ENCODE assay signal across 12 cellular contexts in the genomic region with DNA sequence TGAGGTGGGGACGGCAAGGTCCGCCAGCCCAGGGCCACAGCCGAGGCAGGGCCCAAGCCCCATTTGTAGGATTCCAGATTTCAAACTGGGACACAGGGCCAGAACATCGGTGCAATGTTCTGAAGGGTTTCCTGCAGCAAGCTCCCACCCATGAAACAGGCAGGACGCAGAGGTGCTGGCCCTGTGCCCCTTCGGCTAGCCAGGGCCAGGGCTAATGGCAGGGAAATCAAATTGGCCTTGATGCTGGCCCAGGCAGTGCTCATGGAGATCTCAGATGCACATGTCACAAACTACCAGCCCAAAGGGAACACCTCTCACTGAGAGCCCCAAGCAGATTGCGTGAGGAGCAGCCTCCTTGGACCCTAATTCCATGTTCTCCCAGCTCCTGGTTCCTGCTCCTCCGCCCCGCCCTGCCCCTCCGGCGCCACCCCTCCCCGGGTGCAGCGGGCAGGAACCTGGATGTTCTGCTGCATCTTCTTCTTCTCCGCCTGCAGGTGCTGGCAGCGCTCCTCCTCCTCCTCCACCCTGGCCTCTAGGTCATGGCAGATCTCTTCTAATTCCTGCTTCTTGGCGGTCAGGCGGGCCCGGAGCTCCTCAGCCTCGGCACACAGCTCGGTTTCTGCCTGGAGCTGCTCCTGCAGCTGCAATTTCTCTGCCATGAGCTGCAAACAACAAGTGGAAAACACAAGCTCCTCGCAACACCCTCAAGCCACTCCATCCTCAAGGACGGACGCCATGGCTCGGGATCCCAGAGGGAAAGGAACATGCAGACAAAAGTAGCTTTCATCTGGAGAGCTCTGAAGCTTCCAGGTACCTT. TPM values are rescaled to one million over a fixed set of nuclear protein-coding genes. Genes with fewer than 3 reads are reported as not detected.
DNase-seq lines count a peak whose midpoint lies in the region; ATAC-seq and TF ChIP-seq lines count a peak whose summit lies in the region.
"Had no signal": no experiment of that assay in that cellular context is flagged by ENCODE, and none has a peak within 500 bp of the region (broad histone marks: within the 10 kb centered on the region; RNA-seq: fewer than 3 reads in every experiment).

No MANE protein-coding gene starts in this region.

- H3K4me2 ChIP-seq in GM23338 (no peak overlapping the region), smooth muscle cell (no peak overlapping the region)

- no peaks in the 10 kb centered on the region for H3K27me3 ChIP-seq in CD4-positive, CD25-positive, alpha-beta regulatory T cell (ENCODE audit: control insufficient read depth, insufficient read depth, low read length)
- H3K27me3 ChIP-seq in GM23338 (ENCODE audit: insufficient read depth) = no peaks in the 10 kb centered on the region
- no peaks in the 10 kb centered on the region for H3K27me3 ChIP-seq in smooth muscle cell (ENCODE audit: low read depth)
- H3K27me3 ChIP-seq: upper lobe of left lung had no signal

- peaks cover 0 to 3% (median 0%) of the 10 kb centered on the region in 7 donors for H3K9me3 Mint-ChIP-seq in CD4-positive, CD25-positive, alpha-beta regulatory T cell
- H3K9me3 Mint-ChIP-seq in GM23338 = no peaks in the 10 kb centered on the region
- no peaks in the 10 kb centered on the region for H3K9me3 Mint-ChIP-seq in MCF 10A (ENCODE audit: unreplicated experiment)
- H3K9me3 Mint-ChIP-seq: CD14-positive monocyte had no signal

- H4K20me1 ChIP-seq in GM23338 (replicated peaks; ENCODE audit: insufficient read depth) = peaks cover 11% of the 10 kb centered on the region
- peaks cover 96% of the 10 kb centered on the region for H4K20me1 ChIP-seq in smooth muscle cell (ENCODE audit: low read depth)

- ATAC-seq in CD4-positive, CD25-positive, alpha-beta regulatory T cell (ENCODE audit: low read depth in 2 of 2) = no peak
- ATAC-seq in GM23338 = no peak

- H3K4me3 Mint-ChIP-seq in CD4-positive, CD25-positive, alpha-beta regulatory T cell = peak overlapping the region in 1 of 4 donors; percentile 65
- H3K4me3 Mint-ChIP-seq in GM23338 (no peak overlapping the region), MCF 10A (ENCODE audit: unreplicated experiment) (no peak overlapping the region)
- H3K4me3 Mint-ChIP-seq: CD14-positive monocyte had no signal

- TF ChIP-seq CTCF in GM23338 (conservative IDR thresholded peaks at IDR 0.05; ENCODE audit: low read depth in 2 of 2) (no peak), MCF 10A (IDR thresholded peaks at IDR 0.05; ENCODE audit: unreplicated experiment) (no peak), smooth muscle cell (IDR thresholded peaks at IDR 0.05; ENCODE audit: borderline replicate concordance, insufficient read depth, poor library complexity, severe bottlenecking) (no peak)

- H3K4me1 ChIP-seq in CD4-positive, CD25-positive, alpha-beta regulatory T cell (ENCODE audit: control insufficient read depth, insufficient read depth, low read length, poor library complexity, severe bottlenecking) = no peaks in the 10 kb centered on the region
- H3K4me1 ChIP-seq in GM23338 (ENCODE audit: insufficient read depth) (no peaks in the 10 kb centered on the region), smooth muscle cell (ENCODE audit: low read depth) (no peaks in the 10 kb centered on the region)
- H3K4me1 ChIP-seq: parathyroid adenoma had no signal

- H3K36me3 Mint-ChIP-seq in CD4-positive, CD25-positive, alpha-beta regulatory T cell = peaks cover 44% of the 10 kb centered on the region
- H3K36me3 Mint-ChIP-seq in GM23338 (ENCODE audit: low read depth) = peaks cover 95% of the 10 kb centered on the region
- peaks cover 96% of the 10 kb centered on the region for H3K36me3 Mint-ChIP-seq in MCF 10A (ENCODE audit: insufficient read depth, unreplicated experiment)

- H2AFZ ChIP-seq in GM23338 (no peak overlapping the region), smooth muscle cell (ENCODE audit: low read depth) (no peak overlapping the region)
- H2AFZ ChIP-seq: GM23248, parathyroid adenoma had no signal

- no peak overlapping the region for H3K9ac ChIP-seq in smooth muscle cell (ENCODE audit: low read depth)
- H3K9ac ChIP-seq: GM23248, parathyroid adenoma had no signal

- WGBS in smooth muscle cell (ENCODE audit: low lambda C conversion rate) = 98% methylated on average over 24 of the region's 24 CpGs

- H3K79me2 ChIP-seq in GM23338 (replicated peaks; ENCODE audit: insufficient read depth) = peaks cover 3% of the 10 kb centered on the region; the same call in 1 of the 2 replicates
- H3K79me2 ChIP-seq in smooth muscle cell (ENCODE audit: low read depth) = peaks cover 56% of the 10 kb centered on the region

- TSS peak; percentile 21 for BruUV-seq in MCF 10A (replicated peaks; lab: Mats Ljungman, UMichigan)

- no peaks in the 10 kb centered on the region for H3K27me3 Mint-ChIP-seq in CD4-positive, CD25-positive, alpha-beta regulatory T cell
- peaks cover 9% of the 10 kb centered on the region for H3K27me3 Mint-ChIP-seq in GM23338 (ENCODE audit: insufficient read depth, low read depth, poor library complexity)
- H3K27me3 Mint-ChIP-seq in MCF 10A (ENCODE audit: insufficient read depth, unreplicated experiment) = no peaks in the 10 kb centered on the region

- no peak overlapping the region for H3K4me3 ChIP-seq in CD4-positive, CD25-positive, alpha-beta regulatory T cell (ENCODE audit: low read depth, low read length)
- no peak overlapping the region for H3K4me3 ChIP-seq in GM23338
- no peak overlapping the region for H3K4me3 ChIP-seq in smooth muscle cell
- H3K4me3 ChIP-seq: GM23248, upper lobe of left lung had no signal

- intact Hi-C loops in MCF 10A (cut with micrococcal nuclease) = loop anchor here (1.0 kb wide), 2 partner anchors 86 to 170 kb away; no protein-coding TSS in a partner anchor

- H3F3A ChIP-seq in GM23338 (replicated peaks; ENCODE audit: low read depth) = peaks cover 13% of the 10 kb centered on the region; the same call in 1 of the 2 replicates
- H3F3A ChIP-seq in smooth muscle cell (ENCODE audit: low read depth) = peaks cover 57% of the 10 kb centered on the region

- no peaks in the 10 kb centered on the region for H3K9me2 ChIP-seq in GM23338 (ENCODE audit: insufficient read depth)

- CTCF ChIA-PET in MCF 10A (lab: Yijun Ruan, JAX) = interaction anchor here (0.5 to 11.4 kb wide), 43 partner anchors 8 to 980 kb away, joined by 3 to 180 read pairs (median 4); partner anchors contain the start of genes FOXRED2 and MYH9

- no peak for DNase-seq in CD4-positive, CD25-positive, alpha-beta regulatory T cell
- no peak for DNase-seq in GM23338 (ENCODE audit: low spot score)
- no peak for DNase-seq in MCF 10A (ENCODE audit: unreplicated experiment)
- no peak for DNase-seq in smooth muscle cell (lab: John Stamatoyannopoulos, UW; ENCODE audit: unreplicated experiment)
- DNase-seq in GM19238 (ENCODE audit: insufficient read length, low spot score) = no peak
- no peak for DNase-seq in cerebellar nuclear complex (lab: John Stamatoyannopoulos, UW)
- DNase-seq in NCI-H1417 (lab: John Stamatoyannopoulos, UW) = no peak
- DNase-seq: GF-D8 had no signal

- H3K9me3 ChIP-seq in CD4-positive, CD25-positive, alpha-beta regulatory T cell (ENCODE audit: control insufficient read depth in 2 of 2, low read length in 2 of 2) = no peaks in the 10 kb centered on the region
- H3K9me3 ChIP-seq in smooth muscle cell (replicated peaks; ENCODE audit: low read depth) = no peaks in the 10 kb centered on the region
- H3K9me3 ChIP-seq: upper lobe of left lung had no signal

- peaks cover 99% of the 10 kb centered on the region for H3K36me3 ChIP-seq in CD4-positive, CD25-positive, alpha-beta regulatory T cell (ENCODE audit: control insufficient read depth, insufficient read depth, low read length)
- H3K36me3 ChIP-seq in GM23338 (ENCODE audit: insufficient read depth) (peaks cover 64% of the 10 kb centered on the region), smooth muscle cell (ENCODE audit: low read depth) (peaks cover 24% of the 10 kb centered on the region)

- POLR2A ChIA-PET in MCF 10A (lab: Yijun Ruan, JAX) = interaction anchor here (0.7 to 2.9 kb wide), 14 partner anchors 11 to 180 kb away, joined by 3 to 14 read pairs (median 4); partner anchors contain the start of gene MYH9

- peak overlapping the region; percentile 62 for H3K27ac ChIP-seq in CD4-positive, CD25-positive, alpha-beta regulatory T cell (ENCODE audit: insufficient read depth, low read length, poor library complexity, severe bottlenecking)
- H3K27ac ChIP-seq in GM23338 (ENCODE audit: low read depth) (peak overlapping the region; percentile 45; the same call in 1 of the 2 replicates), smooth muscle cell (ENCODE audit: low read depth) (peak overlapping the region; percentile 20)
- H3K27ac ChIP-seq: parathyroid adenoma had no signal

- H3K4me1 Mint-ChIP-seq in CD4-positive, CD25-positive, alpha-beta regulatory T cell = peaks cover 0 to 13% (median 9%) of the 10 kb centered on the region in 4 donors
- H3K4me1 Mint-ChIP-seq in GM23338 (no peaks in the 10 kb centered on the region; the same call in 2 of the 3 replicates), MCF 10A (ENCODE audit: insufficient read depth, unreplicated experiment) (peaks cover 7% of the 10 kb centered on the region)
- H3K4me1 Mint-ChIP-seq: CD14-positive monocyte had no signal

- H3K27ac Mint-ChIP-seq in CD4-positive, CD25-positive, alpha-beta regulatory T cell = peak overlapping the region in 2 of 3 donors; percentile 73 to 81
- H3K27ac Mint-ChIP-seq in GM23338 (no peak overlapping the region), MCF 10A (ENCODE audit: low read depth, unreplicated experiment) (no peak overlapping the region)

TF ChIP-seq in GM23338, 12 proteins besides CTCF, POLR2A, EP300 and RAD21:
- TF ChIP-seq ZNF114 (CRISPR knock-in tag; IDR thresholded peaks at IDR 0.05) = no peak
- no peak for TF ChIP-seq EZH2phosphoT487 (IDR thresholded peaks at IDR 0.05; ENCODE audit: unreplicated experiment)
- no peak for TF ChIP-seq NANOG (IDR thresholded peaks at IDR 0.05; ENCODE audit: borderline replicate concordance)
- no peak for TF ChIP-seq CREB1 (CRISPR knock-in tag; IDR thresholded peaks at IDR 0.05; ENCODE audit: low read depth)
- no peak for TF ChIP-seq ZNF331 (CRISPR knock-in tag; IDR thresholded peaks at IDR 0.05; ENCODE audit: low read depth)

RNA-seq across cellular contexts. Expression of gene APOL1, which starts 47.7 kb away (rescaled TPM):
- 16.8 TPM for total RNA-seq in CD4-positive, CD25-positive, alpha-beta regulatory T cell
- polyA plus RNA-seq in CD4-positive, CD25-positive, alpha-beta regulatory T cell = 1 to 10 TPM; 6.3 to 8.4 (median 7.2) TPM
- not detected in 2 replicates for total RNA-seq in GM23338 (2014; rRNA removed; shearing (Covaris generic))
- polyA plus RNA-seq in GM23338 (2016; fragmentation: Nextera tagmentation; extraction: Ambion mirVana) (0.11 and 0.23 TPM in 2 replicates), smooth muscle cell (0.62 and 4.9 TPM in 2 replicates)
- total RNA-seq in MCF 10A (2022) (0.14 and 0.69 TPM in 2 replicates), smooth muscle cell (not detected in 2 replicates)

Comparison
In these comparisons a context has a peak if more than half of its experiments do, and no peak if none do; other contexts are left out.
1. H3K27ac Mint-ChIP-seq: peak in CD4-positive, CD25-positive, alpha-beta regulatory T cell (2 of 3); none in GM23338 (single experiment) and MCF 10A (single experiment).
2. RNA of gene APOL1, which starts 47.7 kb away (total RNA-seq): 16.8 TPM in CD4-positive, CD25-positive, alpha-beta regulatory T cell (single experiment); 0.14 to 0.69 TPM in MCF 10A, not detected in GM23338 and not detected in smooth muscle cell; every median in the first group is over 10 times any median in the second.
3. Peak in every context shown above with its lines, with median percentiles within 50 percentile points of each other: H3K27ac ChIP-seq.